Comparison of ENCODE assay signal across 9 cellular contexts in genomic region chr12:89389755-89390661, GRCh38. TPM values are rescaled to one million over a fixed set of nuclear protein-coding genes. Genes with fewer than 3 reads are reported as not detected.
DNase-seq lines count a peak whose midpoint lies in the region; ATAC-seq and TF ChIP-seq lines count a peak whose summit lies in the region.
"Had no signal": no experiment of that assay in that cellular context is flagged by ENCODE, and none has a peak within 500 bp of the region (broad histone marks: within the 10 kb centered on the region; RNA-seq: fewer than 3 reads in every experiment).

No MANE protein-coding gene starts in this region.

- no peaks in the 10 kb centered on the region for H3K27me3 ChIP-seq in left lung

- ATAC-seq in GM19467 (IDR thresholded peaks at IDR 0.05; ENCODE audit: unreplicated experiment) (peak; percentile 92), SK-N-SH treated with all-trans-retinoic acid at 6 μM for 48 hours (peak; percentile 51), left lung (peak; percentile 83), HG02840 (IDR thresholded peaks at IDR 0.05; ENCODE audit: low FRiP score, unreplicated experiment) (no peak), GM19455 (IDR thresholded peaks at IDR 0.05; ENCODE audit: unreplicated experiment) (no peak)

- intact Hi-C loops in left lung (cut with DNase I) = no loop called here

- H3K36me3 ChIP-seq in left lung = no peaks in the 10 kb centered on the region

- no peak for DNase-seq in left lung
- no peak for DNase-seq in NCI-H2081 (lab: John Stamatoyannopoulos, UW)
- no peak for DNase-seq in retina
- DNase-seq: T-cell had no signal

- peaks cover 11 to 75% of the 10 kb centered on the region in 2 donors for H3K4me1 ChIP-seq in left lung

- TF ChIP-seq CTCF in 22Rv1 (IDR thresholded peaks at IDR 0.05) (no peak), left lung (IDR thresholded peaks at IDR 0.05) (no peak)

- no peaks in the 10 kb centered on the region for H3K9me3 ChIP-seq in left lung

- peak overlapping the region; percentile 50 for H3K27ac ChIP-seq in 22Rv1
- H3K27ac ChIP-seq in left lung = peak overlapping the region; percentile 46 to 77

- no peak overlapping the region for H3K4me3 ChIP-seq in left lung

TF ChIP-seq in SK-N-SH treated with all-trans-retinoic acid at 6 μM for 48 hours, 23 proteins besides CTCF, POLR2A, EP300 and RAD21:
- TF ChIP-seq ISL1 (CRISPR knock-in tag; IDR thresholded peaks at IDR 0.05) (no peak), TCF4 (CRISPR knock-in tag; IDR thresholded peaks at IDR 0.05; ENCODE audit: borderline replicate concordance) (no peak), OSR1 (CRISPR knock-in tag; IDR thresholded peaks at IDR 0.05) (no peak), SNAI2 (CRISPR knock-in tag; IDR thresholded peaks at IDR 0.05) (no peak), ZC3H10 (CRISPR knock-in tag; IDR thresholded peaks at IDR 0.05) (no peak), ZFP30 (CRISPR knock-in tag; IDR thresholded peaks at IDR 0.05) (no peak)

RNA-seq across cellular contexts. Expression of gene DUSP6, which starts 37.7 kb away (rescaled TPM):
- total RNA-seq in left lung = 100 to 1,000 TPM; 115 to 147 TPM

Comparison
In these comparisons a context has a peak if more than half of its experiments do, and no peak if none do; other contexts are left out.
1. ATAC-seq: peak in GM19467 (single experiment), SK-N-SH treated with all-trans-retinoic acid at 6 μM for 48 hours (single experiment) and left lung (single experiment); none in HG02840 (single experiment) and GM19455 (single experiment).